In genomic region chr6:13762648-13763441, GRCh38 we compare ENCODE assay signal across 8 cellular contexts. TPM values are rescaled to one million over a fixed set of nuclear protein-coding genes. Genes with fewer than 3 reads are reported as not detected.
DNase-seq lines count a peak whose midpoint lies in the region; TF ChIP-seq lines count a peak whose summit lies in the region.

No MANE protein-coding gene starts in this region.

- TF ChIP-seq CTCF in foreskin fibroblast (IDR thresholded peaks at IDR 0.05; ENCODE audit: low read depth, low read length): no peak

- DNase-seq in activated T-cell treated with anti-CD3 and anti-CD28 coated beads for 24 hours (ENCODE audit: low read depth) (peak; percentile 13), foreskin fibroblast (peak; percentile 86 to 90), DMS114 treated with DMSO at 0.1 percent for 48 hours (lab: John Stamatoyannopoulos, UW; ENCODE audit: unreplicated experiment) (no peak), NCI-H446 treated with DMSO at 0.1 percent for 48 hours (lab: John Stamatoyannopoulos, UW) (no peak), HT-29 (ENCODE audit: low spot score) (no peak)
- no peak for DNase-seq in activated T-cell treated with anti-CD3 and anti-CD28 coated beads, Interleukin-2, amount 50 U/mL, for 1 hour
- peak; percentile 22 to 35 for DNase-seq in activated CD4-positive, alpha-beta T cell treated with anti-CD3 and anti-CD28 coated beads, Interleukin-2, amount 50 U/mL, for 48 hours
- DNase-seq in stimulated activated CD8-positive, alpha-beta memory T cell treated with anti-CD3 and anti-CD28 coated beads, Interleukin-4, amount 100 ng/mL, for 48 hours: peak; percentile 41

- H3K4me3 ChIP-seq in foreskin fibroblast (ENCODE audit: low read depth in 1 of 2, low read length in 2 of 2): no peak overlapping the region

RNA-seq across cellular contexts. Expression of gene RANBP9, which starts 51.2 kb away (rescaled TPM):
- 13.0 and 15.1 TPM in 2 replicates for total RNA-seq in HT-29 (2014; rRNA removed; shearing (Covaris generic))

RNA-seq across cellular contexts. Expression of gene MCUR1, which starts 51.5 kb away (rescaled TPM):
- total RNA-seq in HT-29 (2014; rRNA removed; shearing (Covaris generic)): 20.2 and 29.2 TPM in 2 replicates

Comparison
In these comparisons a context has a peak if more than half of its experiments do, and no peak if none do; other contexts are left out.
1. DNase-seq: peak in activated T-cell treated with anti-CD3 and anti-CD28 coated beads for 24 hours (single experiment), activated CD4-positive, alpha-beta T cell treated with anti-CD3 and anti-CD28 coated beads, Interleukin-2, amount 50 U/mL, for 48 hours (2 of 2), foreskin fibroblast (2 of 2) and stimulated activated CD8-positive, alpha-beta memory T cell treated with anti-CD3 and anti-CD28 coated beads, Interleukin-4, amount 100 ng/mL, for 48 hours (single experiment); none in activated T-cell treated with anti-CD3 and anti-CD28 coated beads, Interleukin-2, amount 50 U/mL, for 1 hour (single experiment), DMS114 treated with DMSO at 0.1 percent for 48 hours (single experiment), NCI-H446 treated with DMSO at 0.1 percent for 48 hours (single experiment) and HT-29 (single experiment).